14 cellular contexts compared by ENCODE assay signal in genomic region chr20:32559753-32560380, GRCh38. TPM values are rescaled to one million over a fixed set of nuclear protein-coding genes. Genes with fewer than 3 reads are reported as not detected.
DNase-seq lines count a peak whose midpoint lies in the region; ATAC-seq, FAIRE-seq and TF ChIP-seq lines count a peak whose summit lies in the region.
"Had no signal": no experiment of that assay in that cellular context is flagged by ENCODE, and none has a peak within 500 bp of the region (broad histone marks: within the 10 kb centered on the region; RNA-seq: fewer than 3 reads in every experiment).

No MANE protein-coding gene starts in this region.

- intact Hi-C loops in HepG2 (cut with micrococcal nuclease; ENCODE audit: unreplicated experiment) (loop anchor here (5.0 kb wide), 1 partner anchor 38 kb away; no protein-coding TSS in a partner anchor), upper lobe of right lung (cut with DNase I) (no loop called here)

- H3K79me2 ChIP-seq in HepG2 (ENCODE audit: insufficient read depth, low read length) = no peaks in the 10 kb centered on the region

- H3K36me3 Mint-ChIP-seq in activated naive CD4-positive, alpha-beta T cell treated with anti-CD3 and anti-CD28 coated beads, Interleukin-2, amount 50 U/mL, for 72 hours = peaks cover 0 to 8% of the 10 kb centered on the region in 2 donors
- no peaks in the 10 kb centered on the region for H3K36me3 Mint-ChIP-seq in T-helper 17 cell (ENCODE audit: low read depth)
- H3K36me3 Mint-ChIP-seq: activated naive CD4-positive, alpha-beta T cell treated with anti-CD3 and anti-CD28 coated beads, Interleukin-2, amount 10 ng/mL, durations not matched to agents 7 days and 5 days had no signal

- no peak for TF ChIP-seq POLR2A in HepG2 (IDR thresholded peaks at IDR 0.05; ENCODE audit: insufficient read depth in 1 of 2, low read depth in 2 of 2, low read length in 2 of 2)

- peak overlapping the region; percentile 79 to 82 for H3K27ac Mint-ChIP-seq in activated naive CD4-positive, alpha-beta T cell treated with anti-CD3 and anti-CD28 coated beads, Interleukin-2, amount 50 U/mL, for 72 hours
- H3K27ac Mint-ChIP-seq in T-helper 17 cell = peak overlapping the region; percentile 65

- H3K4me1 Mint-ChIP-seq in T-helper 17 cell = peaks cover 40% of the 10 kb centered on the region

- TF ChIP-seq EP300 in HepG2 (IDR thresholded peaks at IDR 0.05; ENCODE audit: low read depth in 2 of 2, low read length in 2 of 2) (no peak), HepG2 (CRISPR knock-in tag; IDR thresholded peaks at IDR 0.05; ENCODE audit: borderline replicate concordance) (no peak)

- in situ Hi-C loops in HepG2 (cut with HindIII; ENCODE audit: extremely low pct_ligation_motif_present, low pct_unique_long_range_greater_than_20kb) = no loop called here

- POLR2A ChIA-PET in HepG2 (lab: Yijun Ruan, JAX) = interaction anchor here (2.0 to 6.7 kb wide), 3 partner anchors 17 to 36 kb away, joined by 9 to 124 read pairs (median 10); no protein-coding TSS in a partner anchor

- H3K27me3 ChIP-seq in HepG2 (ENCODE audit: control insufficient read depth in 1 of 2, insufficient read depth in 2 of 2, low read length in 2 of 2) (no peaks in the 10 kb centered on the region), upper lobe of right lung (peaks cover 20% of the 10 kb centered on the region)

- H3K4me2 ChIP-seq in HepG2 (ENCODE audit: low read depth, low read length) = no peak overlapping the region

- no peak overlapping the region for H3K4me3 Mint-ChIP-seq in T-helper 17 cell
- H3K4me3 Mint-ChIP-seq: activated naive CD4-positive, alpha-beta T cell treated with anti-CD3 and anti-CD28 coated beads, Interleukin-2, amount 10 ng/mL, durations not matched to agents 7 days and 5 days had no signal

- 95% methylated on average over 18 of the region's 21 CpGs for WGBS in HepG2 (ENCODE audit: low lambda C conversion rate)

- H3K4me3 ChIP-seq in HepG2 (replicated peaks in 1 of 3; ENCODE audit: insufficient read depth in 1 of 3, low read depth in 2 of 3, low read length in 3 of 3) (no peak overlapping the region), upper lobe of right lung (no peak overlapping the region)

- no peak for FAIRE-seq in HepG2 (lab: Jason Lieb, UNC)

- H3K4me1 ChIP-seq in HepG2 (ENCODE audit: insufficient read depth, low read length) (peaks cover 94% of the 10 kb centered on the region), upper lobe of right lung (no peaks in the 10 kb centered on the region)

- BruUV-seq in HepG2 (replicated peaks; lab: Mats Ljungman, UMichigan) = no TSS peak

- CTCF ChIA-PET in HepG2 (lab: Yijun Ruan, JAX; ENCODE audit: low intra/inter-chr PET ratio, low total read pairs) = no interaction called here

- H3K27ac ChIP-seq in HepG2 (ENCODE audit: extremely low read length, insufficient read depth, low read length) = no peak overlapping the region
- no peak overlapping the region for H3K27ac ChIP-seq in upper lobe of right lung

- H3K9ac ChIP-seq in HepG2 (ENCODE audit: insufficient read depth, low read depth, low read length) = no peak overlapping the region

- no peaks in the 10 kb centered on the region for H3K9me3 ChIP-seq in T-helper 17 cell (ENCODE audit: control insufficient read depth, low read length, poor library complexity, severe bottlenecking)
- no peaks in the 10 kb centered on the region for H3K9me3 ChIP-seq in HepG2 (ENCODE audit: low read length)
- no peaks in the 10 kb centered on the region for H3K9me3 ChIP-seq in upper lobe of right lung

- TF ChIP-seq RAD21 in HepG2 (CRISPR knock-in tag; IDR thresholded peaks at IDR 0.05) = 0 out of 2 replicates have a peak, but pooled peaks have one; percentile 12

- peak; percentile 34 to 76 for ATAC-seq in activated naive CD4-positive, alpha-beta T cell treated with anti-CD3 and anti-CD28 coated beads, Interleukin-2, amount 50 U/mL, for 72 hours
- no peak for ATAC-seq in T-helper 17 cell
- ATAC-seq in HepG2 = no peak
- ATAC-seq in upper lobe of right lung = peak; percentile 17
- no peak for ATAC-seq in HG02623 (IDR thresholded peaks at IDR 0.05; ENCODE audit: unreplicated experiment)
- no peak for ATAC-seq in HG03520 (IDR thresholded peaks at IDR 0.05; ENCODE audit: unreplicated experiment)
- ATAC-seq in HG03135 (IDR thresholded peaks at IDR 0.05; ENCODE audit: unreplicated experiment) = no peak

- TF ChIP-seq CTCF in HepG2 (CRISPR knock-in tag; IDR thresholded peaks at IDR 0.05) (no peak), upper lobe of right lung (IDR thresholded peaks at IDR 0.05) (no peak)

- no peaks in the 10 kb centered on the region; a peak in 2 of 5 replicates for H3K36me3 ChIP-seq in HepG2 (replicated peaks in 1 of 2; ENCODE audit: control insufficient read depth in 1 of 2, insufficient read depth in 2 of 2, low read length in 2 of 2)
- no peaks in the 10 kb centered on the region for H3K36me3 ChIP-seq in upper lobe of right lung

- H4K20me1 ChIP-seq in HepG2 (ENCODE audit: insufficient read depth, low read length) = no peaks in the 10 kb centered on the region

- no peak for DNase-seq in activated naive CD4-positive, alpha-beta T cell treated with anti-CD3 and anti-CD28 coated beads, Interleukin-2, amount 50 U/mL, for 72 hours (ENCODE audit: low spot score in 2 of 2)
- DNase-seq in activated naive CD4-positive, alpha-beta T cell treated with anti-CD3 and anti-CD28 coated beads, Interleukin-2, amount 50 U/mL, for 16 hours = no peak
- DNase-seq in T-helper 17 cell (no peak), HepG2 (ENCODE audit: low spot score) (no peak), upper lobe of right lung (no peak)
- DNase-seq: activated CD4-positive, alpha-beta T cell treated with anti-CD3 and anti-CD28 coated beads, Interleukin-2, amount 50 U/mL, for 1 hour; activated naive CD4-positive, alpha-beta T cell treated with anti-CD3 and anti-CD28 coated beads, Interleukin-2, amount 10 ng/mL, durations not matched to agents 7 days and 5 days; foreskin melanocyte; kidney glomerular epithelial cell; MM.1S; NCI-H774 had no signal

- no peaks in the 10 kb centered on the region for H3K27me3 Mint-ChIP-seq in T-helper 17 cell
- H3K27me3 Mint-ChIP-seq: activated naive CD4-positive, alpha-beta T cell treated with anti-CD3 and anti-CD28 coated beads, Interleukin-2, amount 10 ng/mL, durations not matched to agents 7 days and 5 days had no signal

- no peaks in the 10 kb centered on the region for H3K9me3 Mint-ChIP-seq in activated naive CD4-positive, alpha-beta T cell treated with anti-CD3 and anti-CD28 coated beads, Interleukin-2, amount 50 U/mL, for 72 hours
- H3K9me3 Mint-ChIP-seq: activated naive CD4-positive, alpha-beta T cell treated with anti-CD3 and anti-CD28 coated beads, Interleukin-2, amount 10 ng/mL, durations not matched to agents 7 days and 5 days had no signal

- H2AFZ ChIP-seq in HepG2 (ENCODE audit: low read length) = no peak overlapping the region

TF ChIP-seq in HepG2, 621 proteins besides CTCF, POLR2A, EP300 and RAD21 (continues in another document):
- TF ChIP-seq ZMAT3 (CRISPR knock-in tag; conservative IDR thresholded peaks at IDR 0.05) (0 out of 2 replicates have a peak, but pooled peaks have one; percentile 34), SPEN (CRISPR knock-in tag; IDR thresholded peaks at IDR 0.05; ENCODE audit: low read depth) (0 out of 2 replicates have a peak, but pooled peaks have one; percentile 44), AKAP8 (CRISPR knock-in tag; IDR thresholded peaks at IDR 0.05) (0 out of 2 replicates have a peak, but pooled peaks have one; percentile 21), ZNF724P (CRISPR knock-in tag; IDR thresholded peaks at IDR 0.05; ENCODE audit: borderline replicate concordance) (no peak), HDAC2 (CRISPR knock-in tag; IDR thresholded peaks at IDR 0.05) (0 out of 2 replicates have a peak, but pooled peaks have one; percentile 7), ZBTB1 (CRISPR knock-in tag; IDR thresholded peaks at IDR 0.05; ENCODE audit: borderline replicate concordance) (no peak), ZNF567 (CRISPR knock-in tag; IDR thresholded peaks at IDR 0.05; ENCODE audit: borderline replicate concordance) (no peak), FIP1L1 (IDR thresholded peaks at IDR 0.05; ENCODE audit: borderline replicate concordance, insufficient read depth, low read depth, low read length) (no peak), ZNF253 (CRISPR knock-in tag; IDR thresholded peaks at IDR 0.05; ENCODE audit: borderline replicate concordance) (no peak), SAFB2 (CRISPR knock-in tag; IDR thresholded peaks at IDR 0.05; ENCODE audit: borderline replicate concordance, low read depth) (peak; percentile 43; the same call in 1 of the 2 replicates), CHCHD3 (CRISPR knock-in tag; IDR thresholded peaks at IDR 0.05) (0 out of 2 replicates have a peak, but pooled peaks have one; percentile 64), LCORL (IDR thresholded peaks at IDR 0.05) (no peak), LCORL (CRISPR knock-in tag; IDR thresholded peaks at IDR 0.05) (no peak)

RNA-seq across cellular contexts. Expression of gene NOL4L, which starts 25.3 kb away (rescaled TPM):
- 10 to 100 TPM; 21.2 to 30.7 TPM for total RNA-seq in activated naive CD4-positive, alpha-beta T cell treated with anti-CD3 and anti-CD28 coated beads, Interleukin-2, amount 50 U/mL, for 72 hours
- 10 to 100 TPM; 60.9 to 62.9 TPM for total RNA-seq in T-helper 17 cell
- 16.6 and 16.9 TPM in 2 replicates for total RNA-seq in HepG2 (2016; rRNA removed; fragmentation: Illumina TruSeq; extraction: Trizol)
- total RNA-seq in HepG2 (2016; cell fraction: cytosol; rRNA removed; fragmentation: Illumina TruSeq; extraction: Trizol; ENCODE audit: low read depth) = 19.2 and 19.4 TPM in 2 replicates
- 14.6 and 17.1 TPM in 2 replicates for total RNA-seq in HepG2 (2016; cell fraction: insoluble cytoplasmic fraction; rRNA removed; fragmentation: Illumina TruSeq; extraction: Trizol)
- 21.3 and 24.1 TPM in 2 replicates for total RNA-seq in HepG2 (2016; cell fraction: membrane; rRNA removed; fragmentation: Illumina TruSeq; extraction: Trizol)
- total RNA-seq in HepG2 (2016; cell fraction: nucleus; rRNA removed; fragmentation: Illumina TruSeq; extraction: Trizol) = 21.2 and 22.3 TPM in 2 replicates
- 35.4 and 38.7 TPM in 2 replicates for polyA plus RNA-seq in HepG2 (2011; rRNA removed)
- polyA plus RNA-seq in HepG2 (2011; cell fraction: cytosol; rRNA removed) = 16.5 and 20.9 TPM in 2 replicates
- 91.0 and 107 TPM in 2 replicates for polyA plus RNA-seq in HepG2 (2011; cell fraction: nucleus; rRNA removed)
- polyA plus RNA-seq in HepG2 (2012) = 36.0 and 39.2 TPM in 2 replicates
- polyA plus RNA-seq in HepG2 (2016; cell fraction: cytosol; fragmentation: Illumina TruSeq; extraction: Trizol; ENCODE audit: low read depth) = 35.0 and 39.6 TPM in 2 replicates
- 21.6 and 26.9 TPM in 2 replicates for polyA plus RNA-seq in HepG2 (2016; cell fraction: insoluble cytoplasmic fraction; fragmentation: Illumina TruSeq; extraction: Trizol; ENCODE audit: low read depth)
- polyA plus RNA-seq in HepG2 (2016; cell fraction: membrane; fragmentation: Illumina TruSeq; extraction: Trizol; ENCODE audit: low read depth) = 31.2 and 32.6 TPM in 2 replicates
- 57.5 and 60.6 TPM in 2 replicates for polyA plus RNA-seq in HepG2 (2016; cell fraction: nucleus; fragmentation: Illumina TruSeq; extraction: Trizol; ENCODE audit: insufficient read depth, low read depth)
- polyA minus RNA-seq in HepG2 (2011; rRNA and poly(A)+ RNA removed; ENCODE audit: low replicate concordance) = 6.7 and 47.8 TPM in 2 replicates
- polyA minus RNA-seq in HepG2 (2011; cell fraction: cytosol; rRNA and poly(A)+ RNA removed) = 28.0 and 37.6 TPM in 2 replicates
- 30.5 and 30.6 TPM in 2 replicates for polyA minus RNA-seq in HepG2 (2011; cell fraction: nucleus; rRNA and poly(A)+ RNA removed)
- total RNA-seq in upper lobe of right lung = 19.7 TPM

Comparison
In these comparisons a context has a peak if more than half of its experiments do, and no peak if none do; other contexts are left out.
1. ATAC-seq: peak in activated naive CD4-positive, alpha-beta T cell treated with anti-CD3 and anti-CD28 coated beads, Interleukin-2, amount 50 U/mL, for 72 hours (2 of 2) and upper lobe of right lung (single experiment); none in T-helper 17 cell (single experiment), HepG2 (single experiment), HG02623 (single experiment), HG03520 (single experiment) and HG03135 (single experiment).